Comparison of ENCODE assay signal across 8 cellular contexts in the genomic region with DNA sequence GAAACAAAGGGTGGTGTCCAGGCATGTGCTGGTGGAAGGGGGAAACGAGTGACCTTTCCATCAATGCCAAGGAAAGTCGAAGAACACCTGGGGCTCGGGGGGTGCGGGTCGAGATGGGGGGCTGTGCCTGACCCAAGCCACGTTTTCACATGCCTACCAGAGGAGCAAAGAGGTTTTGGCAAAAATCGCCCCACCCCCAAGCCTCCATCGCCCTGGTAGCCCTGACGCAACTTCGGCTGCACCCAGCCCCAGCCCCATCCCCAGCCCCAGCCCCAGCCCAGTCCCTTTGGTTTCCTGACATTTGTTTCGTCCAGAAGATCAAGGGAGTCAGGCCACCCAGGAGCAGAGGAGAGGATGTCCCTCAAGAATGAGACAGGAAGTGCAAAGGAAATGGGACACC.
DNase-seq lines count a peak whose midpoint lies in the region; ATAC-seq and TF ChIP-seq lines count a peak whose summit lies in the region.
"Not testable (repeated sequence)": the region's sequence is repeated elsewhere in the genome, so short reads cannot be mapped to it uniquely, and the experiment has no call there.

No MANE protein-coding gene starts in this region.

- 61% methylated on average over 3 of the region's 11 CpGs; no CpG with 5 or more reads in 1 of the 2 donors for WGBS in esophagus squamous epithelium, 2 donors
- 27% methylated on average over 3 of the region's 11 CpGs for WGBS in right lobe of liver (ENCODE audit: insufficient coverage, low coverage, low lambda C conversion rate, missing lambda C conversion rate)

- not testable (repeated sequence) for H3K27me3 ChIP-seq in BE2C, esophagus squamous epithelium, right lobe of liver

- not testable (repeated sequence) for ATAC-seq in WTC11
- ATAC-seq in right lobe of liver, result peak in 1 of 4 donors; percentile 16

- not testable (repeated sequence) for H3K9me3 ChIP-seq in BE2C, esophagus squamous epithelium, right lobe of liver

- H3K27me3 Mint-ChIP-seq in WTC11 (ENCODE audit: low read depth); activated naive CD8-positive, alpha-beta T cell treated with anti-CD3 and anti-CD28 coated beads for 36 hours: not testable (repeated sequence)

- CTCF ChIA-PET in WTC11 (lab: Charles Lee), result not testable (repeated sequence)

- H3K4me3 Mint-ChIP-seq in WTC11; activated naive CD8-positive, alpha-beta T cell treated with anti-CD3 and anti-CD28 coated beads for 36 hours: not testable (repeated sequence)

- peak; percentile 6 for DNase-seq in BE2C
- peak; percentile 10 for DNase-seq in WTC11 (ENCODE audit: low spot score)
- DNase-seq in activated CD8-positive, alpha-beta memory T cell treated with anti-CD3 and anti-CD28 coated beads, Interleukin-2, amount 50 U/mL, for 48 hours, result peak; percentile 66
- DNase-seq in activated naive CD8-positive, alpha-beta T cell treated with anti-CD3 and anti-CD28 coated beads for 36 hours, result peak; percentile 45
- DNase-seq in esophagus squamous epithelium (lab: John Stamatoyannopoulos, UW), result not testable (repeated sequence)
- peak; percentile 28 to 53 (median 52) for DNase-seq in right lobe of liver
- DNase-seq in posterior vena cava (ENCODE audit: low spot score), result peak; percentile 85
- peak; percentile 67 for DNase-seq in stimulated activated CD8-positive, alpha-beta memory T cell treated with anti-CD3 and anti-CD28 coated beads, Interleukin-4, amount 100 ng/mL, for 48 hours

- not testable (repeated sequence) for H3K9me3 Mint-ChIP-seq in WTC11; activated naive CD8-positive, alpha-beta T cell treated with anti-CD3 and anti-CD28 coated beads for 36 hours

- not testable (repeated sequence) for H3K27ac Mint-ChIP-seq in WTC11; activated naive CD8-positive, alpha-beta T cell treated with anti-CD3 and anti-CD28 coated beads for 36 hours

- H3K4me3 ChIP-seq in BE2C (ENCODE audit: low read depth, low read length); right lobe of liver: not testable (repeated sequence)
- peak overlapping the region in 3 of 4 donors; percentile 34 to 54 (median 38) for H3K4me3 ChIP-seq in esophagus squamous epithelium

- not testable (repeated sequence) for H3K4me1 ChIP-seq in BE2C, esophagus squamous epithelium, right lobe of liver

- POLR2A ChIA-PET in WTC11 (lab: Charles Lee), result not testable (repeated sequence)

- intact Hi-C loops in esophagus squamous epithelium (cut with DNase I); right lobe of liver (cut with DNase I); posterior vena cava (cut with DNase I): not testable (repeated sequence)

- not testable (repeated sequence) for H3K4me1 Mint-ChIP-seq in WTC11; activated naive CD8-positive, alpha-beta T cell treated with anti-CD3 and anti-CD28 coated beads for 36 hours

- TF ChIP-seq POLR2A in esophagus squamous epithelium (IDR thresholded peaks at IDR 0.05); right lobe of liver (IDR thresholded peaks at IDR 0.05): not testable (repeated sequence)

- not testable (repeated sequence) for H3K36me3 Mint-ChIP-seq in WTC11; activated naive CD8-positive, alpha-beta T cell treated with anti-CD3 and anti-CD28 coated beads for 36 hours

- not testable (repeated sequence) for H3K27ac ChIP-seq in esophagus squamous epithelium, right lobe of liver

- not testable (repeated sequence) for H3K36me3 ChIP-seq in BE2C, esophagus squamous epithelium, right lobe of liver

- not testable (repeated sequence) for TF ChIP-seq CTCF in BE2C (IDR thresholded peaks at IDR 0.05; ENCODE audit: low read depth, low read length); WTC11 (IDR thresholded peaks at IDR 0.05); esophagus squamous epithelium (IDR thresholded peaks at IDR 0.05); right lobe of liver (IDR thresholded peaks at IDR 0.05)
